Comparison of ENCODE assay signal across 9 cellular contexts in the genomic region with DNA sequence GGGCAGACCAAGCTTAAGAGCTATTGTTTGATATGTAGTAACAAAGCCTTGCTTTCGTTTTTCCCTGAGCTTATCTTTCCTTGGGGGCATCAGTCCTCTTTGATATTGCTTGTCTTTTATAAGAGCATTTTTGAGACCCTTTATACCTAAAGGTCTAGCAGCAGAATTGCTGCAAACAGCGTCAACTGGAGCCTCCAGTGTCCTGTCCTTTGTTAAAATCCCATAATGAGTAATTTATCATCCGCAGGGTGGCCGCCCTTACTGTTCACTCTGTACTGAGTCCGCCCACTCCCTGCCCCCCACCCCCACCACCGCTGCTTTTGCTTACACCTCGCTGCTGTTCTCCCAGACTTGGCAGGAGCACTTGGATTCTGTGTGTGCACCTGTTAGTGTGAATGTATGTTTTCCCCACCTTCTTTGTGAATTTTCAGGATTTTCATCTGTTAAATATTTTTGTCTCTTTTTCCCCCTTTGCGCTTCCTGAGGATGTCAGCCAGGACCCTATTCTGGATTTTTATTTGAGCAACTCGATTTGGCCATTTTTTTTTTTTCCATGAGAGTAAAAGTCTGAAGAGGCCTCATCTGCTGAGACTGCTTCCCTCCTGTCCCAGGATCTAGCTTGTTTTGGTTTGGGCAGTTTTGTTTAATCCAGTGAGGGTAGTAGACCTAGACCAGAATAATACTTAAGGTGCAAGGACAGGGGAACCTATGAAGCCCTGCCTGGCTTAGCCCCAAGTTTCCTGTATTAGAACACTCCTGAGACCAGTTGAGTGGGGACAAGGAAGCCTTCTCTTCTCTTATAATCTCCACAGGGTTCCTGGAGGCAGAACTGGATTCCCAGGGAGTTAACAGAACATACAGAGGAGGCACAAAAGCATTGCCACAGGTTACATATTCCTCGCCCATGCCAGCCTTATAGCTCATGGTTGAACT. TPM values are rescaled to one million over a fixed set of nuclear protein-coding genes. Genes with fewer than 3 reads are reported as not detected.
DNase-seq lines count a peak whose midpoint lies in the region; ATAC-seq and TF ChIP-seq lines count a peak whose summit lies in the region.
"Had no signal": no experiment of that assay in that cellular context is flagged by ENCODE, and none has a peak within 500 bp of the region (broad histone marks: within the 10 kb centered on the region; RNA-seq: fewer than 3 reads in every experiment).

No MANE protein-coding gene starts in this region.

- no peaks in the 10 kb centered on the region for H3K27me3 Mint-ChIP-seq in CD4-positive, alpha-beta T cell
- H3K27me3 Mint-ChIP-seq in central memory CD8-positive, alpha-beta T cell, result no peaks in the 10 kb centered on the region
- H3K27me3 Mint-ChIP-seq in nephron (ENCODE audit: low read depth), result no peaks in the 10 kb centered on the region

- TF ChIP-seq CTCF in CD4-positive, alpha-beta T cell (IDR thresholded peaks at IDR 0.05), result no peak
- TF ChIP-seq CTCF in nephron (IDR thresholded peaks at IDR 0.05; ENCODE audit: unreplicated experiment in 3 of 3), result no peak

- peak overlapping the region; percentile 63 for H3K27ac ChIP-seq in CD4-positive, alpha-beta T cell (ENCODE audit: low read depth, low read length)

- peaks cover 27% of the 10 kb centered on the region for H3K36me3 Mint-ChIP-seq in CD4-positive, alpha-beta T cell (ENCODE audit: low read depth)
- H3K36me3 Mint-ChIP-seq in central memory CD8-positive, alpha-beta T cell (ENCODE audit: insufficient read depth), result peaks cover 23% of the 10 kb centered on the region
- H3K36me3 Mint-ChIP-seq in nephron (ENCODE audit: low read depth), result peaks cover 5% of the 10 kb centered on the region

- no peak for ATAC-seq in CD4-positive, alpha-beta T cell (ENCODE audit: poor library complexity)
- no peak for ATAC-seq in central memory CD8-positive, alpha-beta T cell (replicated peaks; ENCODE audit: extremely low read depth, poor library complexity, severe bottlenecking)
- ATAC-seq in HG03159 (IDR thresholded peaks at IDR 0.05; ENCODE audit: unreplicated experiment) (no peak), GM21526 (IDR thresholded peaks at IDR 0.05; ENCODE audit: low FRiP score, unreplicated experiment) (no peak)

- no peaks in the 10 kb centered on the region for H3K9me3 ChIP-seq in CD4-positive, alpha-beta T cell (ENCODE audit: control insufficient read depth, low read length)

- peaks cover 84% of the 10 kb centered on the region for H3K4me1 Mint-ChIP-seq in CD4-positive, alpha-beta T cell (ENCODE audit: low read depth)
- peaks cover 81% of the 10 kb centered on the region for H3K4me1 Mint-ChIP-seq in central memory CD8-positive, alpha-beta T cell
- H3K4me1 Mint-ChIP-seq in nephron, result peaks cover 46% of the 10 kb centered on the region

- H3K9me3 Mint-ChIP-seq in CD4-positive, alpha-beta T cell, result no peaks in the 10 kb centered on the region
- H3K9me3 Mint-ChIP-seq in central memory CD8-positive, alpha-beta T cell, result no peaks in the 10 kb centered on the region
- no peaks in the 10 kb centered on the region for H3K9me3 Mint-ChIP-seq in nephron

- H3K27me3 ChIP-seq in CD4-positive, alpha-beta T cell (ENCODE audit: control insufficient read depth, insufficient read depth, low read length), result no peaks in the 10 kb centered on the region

- peak overlapping the region; percentile 73 for H3K27ac Mint-ChIP-seq in CD4-positive, alpha-beta T cell
- H3K27ac Mint-ChIP-seq in central memory CD8-positive, alpha-beta T cell (ENCODE audit: low read depth), result peak overlapping the region; percentile 93
- H3K27ac Mint-ChIP-seq in nephron, result peak overlapping the region; percentile 88 to 93 (median 89)

- H3K4me3 Mint-ChIP-seq in CD4-positive, alpha-beta T cell, result peak overlapping the region; percentile 47
- H3K4me3 Mint-ChIP-seq in central memory CD8-positive, alpha-beta T cell, result peak overlapping the region; percentile 94
- H3K4me3 Mint-ChIP-seq in nephron, result peak overlapping the region in 2 of 3 experiments; percentile 6 to 21

- CTCF ChIA-PET in CD4-positive, alpha-beta T cell (lab: Charles Lee), result interaction anchor here (1.0 to 3.9 kb wide), 3 partner anchors 12 to 23 kb away, joined by 3 to 47 read pairs (median 4); no protein-coding TSS in a partner anchor

- DNase-seq in CD4-positive, alpha-beta T cell, result no peak
- DNase-seq in NCI-H1417 treated with DMSO at 0.1 percent for 48 hours (lab: John Stamatoyannopoulos, UW), result peak; percentile 47
- DNase-seq in central memory CD8-positive, alpha-beta T cell (ENCODE audit: low spot score in 2 of 2), result no peak
- DNase-seq in AG20443 (ENCODE audit: low spot score), result no peak
- DNase-seq in middle frontal gyrus (ENCODE audit: extremely low spot score, low spot score), result no peak
- DNase-seq: NCI-H1694 had no signal

- POLR2A ChIA-PET in CD4-positive, alpha-beta T cell (lab: Charles Lee), result interaction anchor here (0.7 to 4.3 kb wide), 10 partner anchors 8 to 159 kb away, joined by 3 to 32 read pairs (median 6); a partner anchor contains a TSS

- intact Hi-C loops in CD4-positive, alpha-beta T cell (cut with DNase I, micrococcal nuclease), result no loop called here

RNA-seq across cellular contexts. Expression of a gene that starts 8.1 kb away (rescaled TPM):
- 1 to 10 TPM; 6.6 to 9.9 TPM for total RNA-seq in CD4-positive, alpha-beta T cell

RNA-seq across cellular contexts. Expression of a gene that starts 26.6 kb away (rescaled TPM):
- total RNA-seq in CD4-positive, alpha-beta T cell, result 10 to 100 TPM; 52.0 to 53.4 TPM

RNA-seq across cellular contexts. Expression of a gene that starts 38.8 kb away (rescaled TPM):
- 100 to 1,000 TPM; 313 to 317 TPM for total RNA-seq in CD4-positive, alpha-beta T cell

RNA-seq across cellular contexts. Expression of a gene that starts 39.0 kb away (rescaled TPM):
- under 1 TPM; 0.66 to 0.78 TPM for total RNA-seq in CD4-positive, alpha-beta T cell

RNA-seq across cellular contexts. Expression of a gene that starts 55.0 kb away (rescaled TPM):
- 1 to 10 TPM; 6.7 to 7.5 TPM for total RNA-seq in CD4-positive, alpha-beta T cell

Comparison
In these comparisons a context has a peak if more than half of its experiments do, and no peak if none do; other contexts are left out.
1. H3K4me3 Mint-ChIP-seq: peak in every context shown above with its lines; median percentile 94 in central memory CD8-positive, alpha-beta T cell; 47 in CD4-positive, alpha-beta T cell; 14 in nephron.